ENCODE assay signal across 27 cellular contexts in genomic region chr18:76993085-76993382, GRCh38.
"Had no signal": no experiment of that assay in that cellular context is flagged by ENCODE, and none has a peak within 500 bp of the region (broad histone marks: within the 10 kb centered on the region; RNA-seq: fewer than 3 reads in every experiment).

No MANE protein-coding gene starts in this region.

- H3K27me3 ChIP-seq: colonic mucosa, esophagus muscularis mucosa, pancreas, transverse colon, upper lobe of right lung, uterus had no signal

- H3K27me3 Mint-ChIP-seq: central memory CD8-positive, alpha-beta T cell had no signal

- DNase-seq: colonic mucosa; dermis blood vessel endothelial cell; effector memory CD4-positive, alpha-beta T cell; foreskin melanocyte; hypothalamus; immature natural killer cell; islet precursor cell; kidney glomerular epithelial cell; left colon; left ventricle myocardium superior; natural killer cell; occipital lobe; pancreas; retina; stimulated activated CD4-positive, alpha-beta T cell treated with anti-CD3 and anti-CD28 coated beads, Interleukin-12 subunit alpha, Interleukin-12 subunit beta, amount 100 ng/mL, for 4 hours; stimulated activated CD4-positive, alpha-beta T cell treated with anti-CD3 and anti-CD28 coated beads, Interleukin-1b, Interleukin-23, amount 100 ng/mL, for 48 hours; stimulated activated CD4-positive, alpha-beta T cell treated with anti-CD3 and anti-CD28 coated beads, Interleukin-4, amount 100 ng/mL, for 1 hour; stimulated activated CD8-positive, alpha-beta memory T cell treated with anti-CD3 and anti-CD28 coated beads, Interleukin-4, amount 100 ng/mL, for 48 hours; stimulated activated naive CD8-positive, alpha-beta T cell treated with anti-CD3 and anti-CD28 coated beads, Interleukin-15, Interleukin-2, amounts not matched to agents 100 U/mL and 50 U/mL, for 24 hours; transverse colon; upper lobe of right lung; uterus had no signal

- H3K36me3 Mint-ChIP-seq: natural killer cell had no signal

- ATAC-seq: left colon; left ventricle myocardium superior; lower lobe of right lung; natural killer cell; pancreas; stimulated activated naive CD8-positive, alpha-beta T cell treated with anti-CD3 and anti-CD28 coated beads, Interleukin-15, Interleukin-2, amounts not matched to agents 100 U/mL and 50 U/mL, for 24 hours had no signal

- H3K4me2 ChIP-seq: smooth muscle cell had no signal

- H3K9me3 Mint-ChIP-seq: central memory CD8-positive, alpha-beta T cell; immature natural killer cell; natural killer cell had no signal

- H3K36me3 ChIP-seq: colonic mucosa, esophagus muscularis mucosa, lower lobe of right lung, pancreas, thoracic aorta, transverse colon, upper lobe of right lung, uterus had no signal

- H3K4me1 ChIP-seq: colonic mucosa, esophagus muscularis mucosa, lower lobe of right lung, pancreas, transverse colon, uterus had no signal

- H3K9me3 ChIP-seq: colonic mucosa, esophagus muscularis mucosa, lower lobe of right lung, pancreas, thoracic aorta, transverse colon, upper lobe of right lung, uterus had no signal

- H3K4me3 Mint-ChIP-seq: central memory CD8-positive, alpha-beta T cell; immature natural killer cell; natural killer cell had no signal

- H3K27ac ChIP-seq: colonic mucosa, esophagus muscularis mucosa, lower lobe of right lung, pancreas, thoracic aorta, transverse colon, upper lobe of right lung, uterus had no signal

- H3K4me3 ChIP-seq: colonic mucosa, esophagus muscularis mucosa, lower lobe of right lung, pancreas, smooth muscle cell, thoracic aorta, transverse colon, upper lobe of right lung, uterus had no signal

- H3K27ac Mint-ChIP-seq: natural killer cell had no signal
